ENCODE assay signal across 27 cellular contexts in the genomic region with DNA sequence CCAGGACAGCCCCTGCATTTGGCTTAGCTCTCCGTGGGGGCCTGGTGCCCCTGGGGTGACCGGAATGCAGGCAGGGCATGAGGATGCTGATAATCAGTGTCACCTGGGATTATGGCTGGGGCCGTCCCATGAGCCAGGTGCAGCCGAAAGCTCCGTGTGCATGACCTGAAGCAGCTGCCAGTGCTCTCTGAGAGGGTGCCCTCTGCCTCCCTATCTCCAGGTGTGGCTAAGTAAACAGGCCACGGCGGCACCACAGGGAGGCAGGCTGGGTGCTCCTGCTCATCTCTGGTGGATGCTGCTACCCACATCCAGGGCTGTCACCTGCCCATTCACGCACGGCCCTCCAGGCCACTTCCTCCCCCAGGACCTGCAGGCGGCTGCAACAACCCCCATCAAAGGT. TPM values are rescaled to one million over a fixed set of nuclear protein-coding genes. Genes with fewer than 3 reads are reported as not detected.
DNase-seq lines count a peak whose midpoint lies in the region; ATAC-seq and TF ChIP-seq lines count a peak whose summit lies in the region.
"Had no signal": no experiment of that assay in that cellular context is flagged by ENCODE, and none has a peak within 500 bp of the region (broad histone marks: within the 10 kb centered on the region; RNA-seq: fewer than 3 reads in every experiment).

No MANE protein-coding gene starts in this region.

- no peak for ATAC-seq in HG03159 (IDR thresholded peaks at IDR 0.05; ENCODE audit: unreplicated experiment)
- ATAC-seq in naive thymus-derived CD8-positive, alpha-beta T cell = no peak
- ATAC-seq: body of pancreas; gastrocnemius medialis; psoas muscle; stimulated activated memory B cell treated with anti-CD40 and anti-IgM and Interleukin-4, amounts not matched to agents 10 μg/mL and 1 μg/mL and 100 μg/mL, for 72 hours had no signal

- H3K4me2 ChIP-seq in mammary epithelial cell (ENCODE audit: insufficient read depth, low read depth, low read length) = no peak overlapping the region

- intact Hi-C loops in mammary epithelial cell (cut with micrococcal nuclease) = no loop called here

- H3K79me2 ChIP-seq in mammary epithelial cell (ENCODE audit: insufficient read depth, low read length) = peaks cover 3% of the 10 kb centered on the region

- no peak overlapping the region for H3K27ac Mint-ChIP-seq in naive thymus-derived CD8-positive, alpha-beta T cell
- H3K27ac Mint-ChIP-seq: activated naive CD8-positive, alpha-beta T cell treated with anti-CD3 and anti-CD28 coated beads, Interleukin-2, amount 50 U/mL, for 24 hours; CD8-positive, alpha-beta memory T cell; stimulated activated memory B cell treated with anti-CD40 and anti-IgM and Interleukin-4, amounts not matched to agents 10 μg/mL and 1 μg/mL and 100 μg/mL, for 72 hours had no signal

- DNase-seq in NCI-H1092 treated with DMSO at 0.1 percent for 48 hours (lab: John Stamatoyannopoulos, UW) (peak; percentile 15), NCI-H1092 (lab: John Stamatoyannopoulos, UW) (no peak), DMS53 treated with DMSO at 0.1 percent for 48 hours (lab: John Stamatoyannopoulos, UW; ENCODE audit: unreplicated experiment) (peak; percentile 94), NCI-H510A treated with DMSO at 0.1 percent for 48 hours (lab: John Stamatoyannopoulos, UW) (peak; percentile 78), mammary epithelial cell (no peak)
- no peak for DNase-seq in naive thymus-derived CD8-positive, alpha-beta T cell
- DNase-seq: activated CD4-positive, alpha-beta T cell treated with anti-CD3 and anti-CD28 coated beads, Interleukin-2, amount 50 U/mL, for 48 hours; activated CD4-positive, CD25-positive, alpha-beta regulatory T cell; activated gamma-delta T cell; activated naive CD8-positive, alpha-beta T cell treated with anti-CD3 and anti-CD28 coated beads, Interleukin-2, amount 50 U/mL, for 24 hours; AML-193; CD8-positive, alpha-beta memory T cell; esophagus squamous epithelium; gastrocnemius medialis; NCI-H1436; psoas muscle; T1000 had no signal

- no peaks in the 10 kb centered on the region for H4K20me1 ChIP-seq in mammary epithelial cell (ENCODE audit: insufficient read depth, low read length)

- no peak overlapping the region for H3K4me3 Mint-ChIP-seq in naive thymus-derived CD8-positive, alpha-beta T cell
- H3K4me3 Mint-ChIP-seq: activated naive CD8-positive, alpha-beta T cell treated with anti-CD3 and anti-CD28 coated beads, Interleukin-2, amount 50 U/mL, for 24 hours; CD8-positive, alpha-beta memory T cell; stimulated activated memory B cell treated with anti-CD40 and anti-IgM and Interleukin-4, amounts not matched to agents 10 μg/mL and 1 μg/mL and 100 μg/mL, for 72 hours had no signal

- H2AFZ ChIP-seq in mammary epithelial cell (ENCODE audit: low read depth, low read length) = no peak overlapping the region

- dilution Hi-C loops in mammary epithelial cell (cut with HindIII; ENCODE audit: low sequenced_read_pairs) = no loop called here

- H3K9me3 Mint-ChIP-seq in naive thymus-derived CD8-positive, alpha-beta T cell = no peaks in the 10 kb centered on the region
- H3K9me3 Mint-ChIP-seq: activated naive CD8-positive, alpha-beta T cell treated with anti-CD3 and anti-CD28 coated beads, Interleukin-2, amount 50 U/mL, for 24 hours; CD8-positive, alpha-beta memory T cell; stimulated activated memory B cell treated with anti-CD40 and anti-IgM and Interleukin-4, amounts not matched to agents 10 μg/mL and 1 μg/mL and 100 μg/mL, for 72 hours had no signal

- no peaks in the 10 kb centered on the region for H3K36me3 ChIP-seq in mammary epithelial cell (ENCODE audit: insufficient read depth, low read length)
- H3K36me3 ChIP-seq: esophagus squamous epithelium, gastrocnemius medialis had no signal

- peaks cover 4 to 21% (median 12%) of the 10 kb centered on the region in 5 donors for H3K27me3 Mint-ChIP-seq in naive thymus-derived CD8-positive, alpha-beta T cell

- CTCF ChIA-PET in mammary epithelial cell (lab: Charles Lee; ENCODE audit: low non-redundant PET) = no interaction called here

- TF ChIP-seq CTCF in mammary epithelial cell (conservative IDR thresholded peaks at IDR 0.05 in 1 of 2, IDR thresholded peaks at IDR 0.05 in 1 of 2; ENCODE audit: extremely low read depth in 1 of 2, insufficient read depth in 1 of 2, low read depth in 1 of 2, low read length in 2 of 2) = no peak

- POLR2A ChIA-PET in naive thymus-derived CD8-positive, alpha-beta T cell (lab: Charles Lee) = no interaction called here

- H3K9me3 ChIP-seq in mammary epithelial cell (replicated peaks; ENCODE audit: insufficient read depth, low read length) = no peaks in the 10 kb centered on the region
- H3K9me3 ChIP-seq: body of pancreas, gastrocnemius medialis, psoas muscle had no signal

- no peak overlapping the region for H3K4me3 ChIP-seq in mammary epithelial cell (replicated peaks in 1 of 3; ENCODE audit: insufficient read depth in 1 of 3, low read depth in 2 of 3, low read length in 3 of 3)
- H3K4me3 ChIP-seq: body of pancreas, esophagus squamous epithelium, gastrocnemius medialis, lung, psoas muscle, skin epidermis had no signal

- no peaks in the 10 kb centered on the region for H3K36me3 Mint-ChIP-seq in naive thymus-derived CD8-positive, alpha-beta T cell
- H3K36me3 Mint-ChIP-seq: stimulated activated memory B cell treated with anti-CD40 and anti-IgM and Interleukin-4, amounts not matched to agents 10 μg/mL and 1 μg/mL and 100 μg/mL, for 72 hours had no signal

- 72% methylated on average over 8 of the region's 10 CpGs for WGBS in mammary epithelial cell (ENCODE audit: low coverage, missing lambda C conversion rate)

- H3K9ac ChIP-seq in mammary epithelial cell (ENCODE audit: insufficient read depth, low read length) = no peak overlapping the region

- peaks cover 0 to 6% (median 3%) of the 10 kb centered on the region in 4 donors for H3K4me1 Mint-ChIP-seq in naive thymus-derived CD8-positive, alpha-beta T cell

- no TSS peak for BruUV-seq in mammary epithelial cell (replicated peaks; lab: Mats Ljungman, UMichigan)

- peak overlapping the region; percentile 95 for H3K27ac ChIP-seq in layer of hippocampus (ENCODE audit: low read depth, low read length)
- H3K27ac ChIP-seq in mammary epithelial cell (ENCODE audit: insufficient read depth, low read depth, low read length) = no peak overlapping the region
- H3K27ac ChIP-seq: 22Rv1, body of pancreas, esophagus squamous epithelium, gastrocnemius medialis, psoas muscle, skin epidermis had no signal

- in situ Hi-C loops in mammary epithelial cell (cut with MboI; ENCODE audit: low sequenced_read_pairs in 2 of 2) = no loop called here

- H3K4me1 ChIP-seq in mammary epithelial cell (ENCODE audit: insufficient read depth, low read length) = peaks cover 6% of the 10 kb centered on the region

- H3K27me3 ChIP-seq in layer of hippocampus (ENCODE audit: control insufficient read depth, insufficient read depth, low read length) = peaks cover 8% of the 10 kb centered on the region
- peaks cover 12% of the 10 kb centered on the region for H3K27me3 ChIP-seq in mammary epithelial cell (ENCODE audit: insufficient read depth, low read length)
- H3K27me3 ChIP-seq: body of pancreas, gastrocnemius medialis had no signal

RNA-seq across cellular contexts. Expression of gene DUSP8, which starts 29.8 kb away (rescaled TPM):
- total RNA-seq in mammary epithelial cell = 1 to 10 TPM; 1.2 to 1.4 TPM
- polyA plus RNA-seq in mammary epithelial cell = 0.33 TPM
- polyA minus RNA-seq in mammary epithelial cell = not detected
- total RNA-seq in naive thymus-derived CD8-positive, alpha-beta T cell = 1 to 10 TPM; 3.1 to 5.1 TPM
- polyA plus RNA-seq in naive thymus-derived CD8-positive, alpha-beta T cell = under 1 TPM in 2 of 3 donors, not detected in 1; 0.17 to 0.39 TPM

RNA-seq across cellular contexts. Expression of gene KRTAP5-1, which starts 42.8 kb away (rescaled TPM):
- total RNA-seq in mammary epithelial cell = not detected
- not detected for polyA plus RNA-seq in mammary epithelial cell
- not detected for polyA minus RNA-seq in mammary epithelial cell
- total RNA-seq in naive thymus-derived CD8-positive, alpha-beta T cell = not detected
- not detected for polyA plus RNA-seq in naive thymus-derived CD8-positive, alpha-beta T cell
- total RNA-seq: body of pancreas; CD8-positive, alpha-beta memory T cell; Daoy; esophagus squamous epithelium; gastrocnemius medialis; lung; psoas muscle had no signal
- polyA plus RNA-seq: CD8-positive, alpha-beta memory T cell; keratinocyte; lung; psoas muscle; thymus had no signal

RNA-seq across cellular contexts. Expression of gene MOB2, which starts 55.7 kb away (rescaled TPM):
- 10 to 100 TPM; 26.5 to 30.0 TPM for total RNA-seq in mammary epithelial cell
- 30.9 TPM for polyA plus RNA-seq in mammary epithelial cell
- 32.8 TPM for polyA minus RNA-seq in mammary epithelial cell
- total RNA-seq in naive thymus-derived CD8-positive, alpha-beta T cell = 10 to 100 TPM; 75.6 to 84.3 TPM
- 10 to 100 TPM; 29.1 to 47.9 (median 37.7) TPM for polyA plus RNA-seq in naive thymus-derived CD8-positive, alpha-beta T cell

RNA-seq across cellular contexts. Expression of gene KRTAP5-2, which starts 55.8 kb away (rescaled TPM):
- total RNA-seq in mammary epithelial cell = not detected
- not detected for polyA plus RNA-seq in mammary epithelial cell
- polyA minus RNA-seq in mammary epithelial cell = not detected
- total RNA-seq in naive thymus-derived CD8-positive, alpha-beta T cell = not detected
- not detected for polyA plus RNA-seq in naive thymus-derived CD8-positive, alpha-beta T cell
- total RNA-seq: body of pancreas; CD8-positive, alpha-beta memory T cell; Daoy; esophagus squamous epithelium; gastrocnemius medialis; lung; psoas muscle had no signal
- polyA plus RNA-seq: keratinocyte, psoas muscle had no signal

Comparison
In these comparisons a context has a peak if more than half of its experiments do, and no peak if none do; other contexts are left out.
1. DNase-seq: peak in NCI-H1092 treated with DMSO at 0.1 percent for 48 hours (single experiment), DMS53 treated with DMSO at 0.1 percent for 48 hours (single experiment) and NCI-H510A treated with DMSO at 0.1 percent for 48 hours (single experiment); none in NCI-H1092 (single experiment), mammary epithelial cell (single experiment) and naive thymus-derived CD8-positive, alpha-beta T cell (0 of 10).